8 cellular contexts compared by ENCODE assay signal in the genomic region with DNA sequence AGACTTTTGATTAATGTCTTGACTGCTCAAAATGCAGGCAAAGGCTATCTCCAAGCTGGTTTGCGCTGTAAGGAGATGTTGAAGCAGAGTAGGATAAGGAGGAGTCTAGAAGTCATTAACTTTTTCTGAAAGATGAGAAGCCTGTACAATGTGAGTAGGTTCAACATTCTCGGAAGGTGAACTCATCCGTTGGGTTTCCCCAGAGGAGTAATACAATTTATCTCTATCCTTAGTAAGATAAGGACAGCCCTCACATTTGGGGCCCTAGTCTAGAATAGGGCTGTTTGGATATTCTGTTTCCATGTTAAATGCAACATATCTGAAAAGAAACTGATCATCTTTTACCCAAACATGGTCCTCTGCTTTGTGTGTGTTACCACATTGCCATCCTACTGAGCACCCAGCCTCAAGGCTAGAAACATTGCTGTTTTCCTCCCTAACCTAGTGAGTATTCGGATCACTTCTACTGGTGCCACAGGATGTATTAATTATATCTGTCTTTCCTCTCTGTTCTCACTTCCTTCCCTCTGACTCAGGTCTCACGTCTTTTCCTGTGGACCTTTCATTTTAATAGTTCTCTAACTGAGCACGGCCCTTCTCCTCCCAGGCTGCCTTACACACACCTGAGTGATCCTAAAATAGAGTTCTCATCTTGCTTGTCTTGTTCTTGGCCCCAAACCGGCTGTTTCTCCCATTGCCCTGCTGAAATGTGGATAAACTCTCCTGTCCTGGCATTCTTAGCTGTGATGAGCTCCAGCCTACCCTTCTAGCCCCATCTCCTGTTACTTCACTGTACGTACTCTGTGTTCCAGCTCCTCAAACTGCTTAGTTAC.
DNase-seq lines count a peak whose midpoint lies in the region; ATAC-seq, FAIRE-seq and TF ChIP-seq lines count a peak whose summit lies in the region.

No MANE protein-coding gene starts in this region.

- no peak for FAIRE-seq in RCC 7860 (lab: Jason Lieb, UNC)

- intact Hi-C loops in stomach (cut with DNase I; ENCODE audit: low total_unique reads): no loop called here
- intact Hi-C loops in dorsolateral prefrontal cortex (cut with DNase I): no loop called here

- H3K36me3 ChIP-seq in GM23248 (ENCODE audit: low read depth) (no peaks in the 10 kb centered on the region), stomach (peaks cover 0 to 10% (median 0%) of the 10 kb centered on the region in 4 donors)

- no peak for TF ChIP-seq EP300 in stomach (IDR thresholded peaks at IDR 0.05)

- peak overlapping the region; percentile 41 for H2AFZ ChIP-seq in GM23248

- peak; percentile 9 for DNase-seq in GM23248
- DNase-seq in RCC 7860 (ENCODE audit: low spot score): peak; percentile 59
- DNase-seq in fibroblast of pulmonary artery (ENCODE audit: low read depth): peak; percentile 70
- no peak for DNase-seq in stomach
- DNase-seq in NCI-H1694 treated with DMSO at 0.1 percent for 48 hours (lab: John Stamatoyannopoulos, UW): no peak
- DNase-seq in NCI-H146 treated with DMSO at 0.1 percent for 48 hours (lab: John Stamatoyannopoulos, UW; ENCODE audit: unreplicated experiment): no peak
- no peak for DNase-seq in dorsolateral prefrontal cortex

- H3K79me2 ChIP-seq in GM23248 (ENCODE audit: insufficient read depth): no peaks in the 10 kb centered on the region

- H3K4me2 ChIP-seq in GM23248 (ENCODE audit: unreplicated experiment): no peak overlapping the region

- H3K4me1 ChIP-seq in GM23248 (ENCODE audit: insufficient read depth) (no peaks in the 10 kb centered on the region), stomach (peaks cover 7 to 24% (median 11%) of the 10 kb centered on the region in 4 donors)

- no peak overlapping the region for H3K9ac ChIP-seq in GM23248

- H4K20me1 ChIP-seq in GM23248 (ENCODE audit: insufficient read depth): no peaks in the 10 kb centered on the region

- H3K27me3 ChIP-seq in GM23248 (replicated peaks; ENCODE audit: insufficient read depth) (no peaks in the 10 kb centered on the region), stomach (no peaks in the 10 kb centered on the region), dorsolateral prefrontal cortex (no peaks in the 10 kb centered on the region)

- H3K4me3 ChIP-seq in GM23248: no peak overlapping the region
- H3K4me3 ChIP-seq in fibroblast of pulmonary artery (replicated peaks; ENCODE audit: low read depth, low read length): peak overlapping the region; percentile 20
- no peak overlapping the region for H3K4me3 ChIP-seq in stomach
- H3K4me3 ChIP-seq in dorsolateral prefrontal cortex: no peak overlapping the region

- in situ Hi-C loops in GM23248 (cut with MboI): no loop called here

- H3F3A ChIP-seq in GM23248 (ENCODE audit: insufficient read depth): no peaks in the 10 kb centered on the region

- H3K9me3 ChIP-seq in GM23248 (ENCODE audit: low read depth) (no peaks in the 10 kb centered on the region), stomach (no peaks in the 10 kb centered on the region)

- peak; percentile 16 for TF ChIP-seq CTCF in fibroblast of pulmonary artery (IDR thresholded peaks at IDR 0.05; ENCODE audit: low read length, missing control alignments)
- no peak for TF ChIP-seq CTCF in stomach (IDR thresholded peaks at IDR 0.05)
- no peak for TF ChIP-seq CTCF in dorsolateral prefrontal cortex (IDR thresholded peaks at IDR 0.05 in 54 of 56, conservative IDR thresholded peaks at IDR 0.05 in 2 of 56; ENCODE audit: low read depth in 1 of 56, partially characterized antibody in 56 of 56)

- H3K27ac ChIP-seq in GM23248 (no peak overlapping the region), stomach (peak overlapping the region; percentile 3 to 66 (median 42)), dorsolateral prefrontal cortex (no peak overlapping the region)

- peak; percentile 77 for ATAC-seq in GM18511 (IDR thresholded peaks at IDR 0.05; ENCODE audit: unreplicated experiment)

- TF ChIP-seq POLR2A in stomach (IDR thresholded peaks at IDR 0.05): no peak

- 80 to 85% methylated on average over 8 of the region's 8 CpGs for WGBS in GM23248 (ENCODE audit: low coverage in 1 of 2, low lambda C conversion rate in 2 of 2, missing lambda C conversion rate in 2 of 2), 2 experiments
- 71 to 83% (median 74%) methylated on average over 8 of the region's 8 CpGs for WGBS in stomach, 5 donors

- H3K9me2 ChIP-seq in GM23248 (ENCODE audit: insufficient read depth): no peaks in the 10 kb centered on the region

Comparison
In these comparisons a context has a peak if more than half of its experiments do, and no peak if none do; other contexts are left out.
1. DNase-seq: peak in GM23248 (single experiment), RCC 7860 (single experiment) and fibroblast of pulmonary artery (single experiment); none in stomach (single experiment), NCI-H1694 treated with DMSO at 0.1 percent for 48 hours (single experiment), NCI-H146 treated with DMSO at 0.1 percent for 48 hours (single experiment) and dorsolateral prefrontal cortex (0 of 10).
2. H3K27ac ChIP-seq: peak in stomach (5 of 5); none in GM23248 (single experiment) and dorsolateral prefrontal cortex (0 of 59).